In the genomic region with DNA sequence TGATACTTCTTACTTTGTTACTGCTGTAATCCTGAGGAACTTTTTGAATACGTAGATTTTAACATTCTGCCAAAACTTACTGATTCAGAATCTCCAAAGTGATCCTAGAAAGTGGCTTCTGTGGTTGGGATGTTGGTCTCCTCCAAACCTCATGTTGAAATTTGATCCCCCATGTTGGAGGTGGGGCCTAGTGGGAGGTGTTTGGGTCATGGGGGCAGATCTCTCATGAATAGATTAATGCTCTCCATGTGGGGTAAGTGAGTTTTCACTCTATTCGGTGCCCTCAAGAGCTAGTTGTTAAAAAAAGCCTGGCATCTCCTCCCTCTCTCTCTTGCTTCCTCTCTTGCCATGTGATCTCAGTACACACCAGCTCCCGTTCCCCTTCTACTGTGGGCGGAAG, we compare ENCODE assay signal across 21 cellular contexts.
A peak's percentile ranks its signal among the peaks of the same experiment; 100 is the strongest.
DNase-seq lines count a peak whose midpoint lies in the region; ATAC-seq lines count a peak whose summit lies in the region.
"Had no signal": no experiment of that assay in that cellular context is flagged by ENCODE, and none has a peak within 500 bp of the region (broad histone marks: within the 10 kb centered on the region; RNA-seq: fewer than 3 reads in every experiment).

No MANE protein-coding gene starts in this region.

- ATAC-seq in GM21529 (IDR thresholded peaks at IDR 0.05; ENCODE audit: unreplicated experiment) (no peak), GM19455 (IDR thresholded peaks at IDR 0.05; ENCODE audit: unreplicated experiment) (no peak), HG02885 (IDR thresholded peaks at IDR 0.05; ENCODE audit: poor library complexity, unreplicated experiment) (no peak)

- in situ Hi-C loops in G401 (cut with HindIII; ENCODE audit: low sequenced_read_pairs), result no loop called here

- DNase-seq in G401 (ENCODE audit: low spot score), result peak; percentile 27
- peak; percentile 9 for DNase-seq in H4 (ENCODE audit: low spot score)
- DNase-seq in NCI-H69 (lab: John Stamatoyannopoulos, UW), result peak; percentile 69
- DNase-seq in cerebellar cortex (ENCODE audit: low spot score), result peak; percentile 49
- DNase-seq: C1 segment of cervical spinal cord; CD4-positive, alpha-beta memory T cell; COR-L47; DMS79; H7; Karpas-422; NCI-H1694; NCI-H2029 treated with DMSO at 0.1 percent for 48 hours; NCI-H2171; NCI-H226; NCI-H510A; SHP77; SW 1271; T-helper 9 cell had no signal

Comparison
In these comparisons a context has a peak if more than half of its experiments do, and no peak if none do; other contexts are left out.
1. DNase-seq: peak in every context shown above with its lines; median percentile 69 in NCI-H69; 49 in cerebellar cortex; 27 in G401; 9 in H4.